In genomic region chr14:84074626-84075025, GRCh38 we compare ENCODE assay signal across 34 cellular contexts.
"Had no signal": no experiment of that assay in that cellular context is flagged by ENCODE, and none has a peak within 500 bp of the region (broad histone marks: within the 10 kb centered on the region; RNA-seq: fewer than 3 reads in every experiment).

No MANE protein-coding gene starts in this region.

- DNase-seq: activated B cell treated with CpG ODN at 0.5 μM for 24 hours; activated CD4-positive, alpha-beta memory T cell treated with anti-CD3 and anti-CD28 coated beads for 36 hours; activated CD4-positive, alpha-beta T cell treated with anti-CD3 and anti-CD28 coated beads for 4 hours; activated CD4-positive, alpha-beta T cell treated with anti-CD3 and anti-CD28 coated beads, Interleukin-2, amount 10 ng/mL, durations not matched to agents 24 days and 14 days; activated CD4-positive, alpha-beta T cell treated with anti-CD3 and anti-CD28 coated beads, Interleukin-2, amount 50 U/mL, for 1 hour; activated CD4-positive, alpha-beta T cell treated with anti-CD3 and anti-CD28 coated beads, Interleukin-2, amount 50 U/mL, for 4 hours; activated CD4-positive, CD25-positive, alpha-beta regulatory T cell treated with anti-CD3 and anti-CD28 coated beads, Interleukin-2, amount 50 U/mL, for 72 hours; activated CD8-positive, alpha-beta memory T cell treated with anti-CD3 and anti-CD28 coated beads, Interleukin-2, amount 50 U/mL, for 4 hours; activated CD8-positive, alpha-beta T cell treated with anti-CD3 and anti-CD28 coated beads for 36 hours; activated effector memory CD4-positive, alpha-beta T cell treated with anti-CD3 and anti-CD28 coated beads, Interleukin-2, amount 50 U/mL, for 16 hours; activated gamma-delta T cell treated with Interleukin-2 at 50 U/mL for 16 hours; activated naive CD4-positive, alpha-beta T cell; activated naive CD4-positive, alpha-beta T cell treated with anti-CD3 and anti-CD28 coated beads for 36 hours; activated naive CD4-positive, alpha-beta T cell treated with anti-CD3 and anti-CD28 coated beads, Interleukin-2, amount 50 U/mL, for 16 hours; activated naive CD8-positive, alpha-beta T cell treated with anti-CD3 and anti-CD28 coated beads for 36 hours; activated T-cell treated with anti-CD3 and anti-CD28 coated beads for 4 hours; activated T-cell treated with anti-CD3 and anti-CD28 coated beads, Interleukin-2, amount 50 U/mL, for 1 hour; activated T-cell treated with anti-CD3 and anti-CD28 coated beads, Interleukin-2, amount 50 U/mL, for 4 hours; activated T-cell treated with anti-CD3 and anti-CD28 coated beads, Interleukin-2, amount 50 U/mL, for 72 hours; adrenal gland; amniotic stem cell; aorta; body of pancreas; brain microvascular endothelial cell; central memory CD4-positive, alpha-beta T cell; T-helper 1 cell; T-helper 2 cell; T-helper 9 cell had no signal

- ATAC-seq: activated CD8-positive, alpha-beta T cell treated with anti-CD3 and anti-CD28 coated beads for 36 hours; activated naive CD4-positive, alpha-beta T cell treated with anti-CD3 and anti-CD28 coated beads, Interleukin-2, amount 50 U/mL, for 72 hours; activated T-cell treated with anti-CD3 and anti-CD28 coated beads, Interleukin-2, amount 50 U/mL, for 4 hours; activated T-cell treated with anti-CD3 and anti-CD28 coated beads, Interleukin-2, amount 50 U/mL, for 72 hours; activated T-helper 17 cell treated with anti-CD3 and anti-CD28 coated beads, Interleukin-2, amount 50 U/mL, for 72 hours; body of pancreas had no signal

- H3K36me3 ChIP-seq: adrenal gland, brain microvascular endothelial cell, breast epithelium had no signal

- H3K4me3 ChIP-seq: adrenal gland, body of pancreas, breast epithelium had no signal

- FAIRE-seq: astrocyte, TTC549 had no signal

- H3K27ac ChIP-seq: adrenal gland, body of pancreas, brain microvascular endothelial cell, breast epithelium, VCaP had no signal

- H3K9me3 ChIP-seq: adrenal gland, body of pancreas, breast epithelium had no signal

- H3K27me3 ChIP-seq: adrenal gland, body of pancreas, brain microvascular endothelial cell, breast epithelium had no signal

- H3K4me1 ChIP-seq: adrenal gland, body of pancreas, breast epithelium had no signal
